Comparison of ENCODE assay signal across 18 cellular contexts in genomic region chr1:6917067-6917466, GRCh38.
A peak's percentile ranks its signal among the peaks of the same experiment; 100 is the strongest.
DNase-seq lines count a peak whose midpoint lies in the region; ATAC-seq, FAIRE-seq and TF ChIP-seq lines count a peak whose summit lies in the region.
"Had no signal": no experiment of that assay in that cellular context is flagged by ENCODE, and none has a peak within 500 bp of the region (broad histone marks: within the 10 kb centered on the region; RNA-seq: fewer than 3 reads in every experiment).

No MANE protein-coding gene starts in this region.

- H3K4me2 ChIP-seq in K562 (ENCODE audit: insufficient read depth, low read length): no peak overlapping the region

- peaks cover 4% of the 10 kb centered on the region for H3K4me1 Mint-ChIP-seq in MCF 10A (ENCODE audit: insufficient read depth, unreplicated experiment)
- no peaks in the 10 kb centered on the region for H3K4me1 Mint-ChIP-seq in stimulated activated naive B cell treated with anti-CD40 and anti-IgM and Interleukin-4, amounts not matched to agents 10 μg/mL and 1 μg/mL and 100 μg/mL, for 72 hours

- TF ChIP-seq RAD21 in K562 (CRISPR knock-in tag; conservative IDR thresholded peaks at IDR 0.05 in 1 of 2, IDR thresholded peaks at IDR 0.05 in 1 of 2): no peak

- 7% methylated on average over 4 of the region's 4 CpGs for WGBS in K562 (ENCODE audit: insufficient coverage, low coverage, missing lambda C conversion rate)

- no peaks in the 10 kb centered on the region for H3K9me1 ChIP-seq in K562 (ENCODE audit: control insufficient read depth, insufficient read depth, low read length)

- POLR2A ChIA-PET in MCF 10A (lab: Yijun Ruan, JAX) (no interaction called here), K562 (lab: Yijun Ruan, JAX) (interaction anchor here (0.6 to 1.4 kb wide), 3 partner anchors 11 to 32 kb away, joined by 3 to 4 read pairs (median 4); no protein-coding TSS in a partner anchor)

- H3K36me3 ChIP-seq in breast epithelium: no peaks in the 10 kb centered on the region
- no peaks in the 10 kb centered on the region for H3K36me3 ChIP-seq in K562 (ENCODE audit: control insufficient read depth, insufficient read depth, low read length)
- H3K36me3 ChIP-seq in mucosa of descending colon (ENCODE audit: low read depth): no peaks in the 10 kb centered on the region
- H3K36me3 ChIP-seq in HAP-1 (replicated peaks): no peaks in the 10 kb centered on the region

- no peak overlapping the region for H3K4me3 ChIP-seq in breast epithelium
- H3K4me3 ChIP-seq in K562: no peak overlapping the region
- H3K4me3 ChIP-seq in mucosa of descending colon: no peak overlapping the region
- H3K4me3 ChIP-seq in HAP-1: no peak overlapping the region

- no peak for FAIRE-seq in K562 (lab: Jason Lieb, UNC)
- FAIRE-seq: HepG2, RCC 7860 had no signal

- no peak overlapping the region for H3K27ac Mint-ChIP-seq in MCF 10A (ENCODE audit: low read depth, unreplicated experiment)
- no peak overlapping the region for H3K27ac Mint-ChIP-seq in stimulated activated naive B cell treated with anti-CD40 and anti-IgM and Interleukin-4, amounts not matched to agents 10 μg/mL and 1 μg/mL and 100 μg/mL, for 72 hours

- no peak for TF ChIP-seq CTCF in breast epithelium (IDR thresholded peaks at IDR 0.05)
- no peak for TF ChIP-seq CTCF in MCF 10A (IDR thresholded peaks at IDR 0.05; ENCODE audit: unreplicated experiment)
- no peak for TF ChIP-seq CTCF in K562 (IDR thresholded peaks at IDR 0.05 in 2 of 3, conservative IDR thresholded peaks at IDR 0.05 in 1 of 3; ENCODE audit: insufficient read depth in 2 of 3, low read depth in 1 of 3, low read length in 3 of 3)
- no peak for TF ChIP-seq CTCF in mucosa of descending colon (IDR thresholded peaks at IDR 0.05)

- H3K27me3 ChIP-seq in breast epithelium: no peaks in the 10 kb centered on the region
- peaks cover 8 to 50% of the 10 kb centered on the region in 2 experiments; a peak in 4 of 5 replicates for H3K27me3 ChIP-seq in K562 (ENCODE audit: control insufficient read depth in 2 of 2, insufficient read depth in 2 of 2, low read length in 2 of 2)
- no peaks in the 10 kb centered on the region for H3K27me3 ChIP-seq in HAP-1 (ENCODE audit: low read depth)

- peak overlapping the region; percentile 66 to 69 for H3K27ac ChIP-seq in breast epithelium
- H3K27ac ChIP-seq in K562 (ENCODE audit: extremely low read depth, low read depth, low read length): no peak overlapping the region

- TF ChIP-seq POLR2A in breast epithelium (IDR thresholded peaks at IDR 0.05): no peak
- no peak for TF ChIP-seq POLR2A in K562 (conservative IDR thresholded peaks at IDR 0.05)

- H3K4me3 Mint-ChIP-seq in MCF 10A (ENCODE audit: unreplicated experiment): no peak overlapping the region
- no peak overlapping the region for H3K4me3 Mint-ChIP-seq in stimulated activated naive B cell treated with anti-CD40 and anti-IgM and Interleukin-4, amounts not matched to agents 10 μg/mL and 1 μg/mL and 100 μg/mL, for 72 hours

- H3K27me3 Mint-ChIP-seq in MCF 10A (ENCODE audit: insufficient read depth, unreplicated experiment): peaks cover 11% of the 10 kb centered on the region
- peaks cover 32 to 34% of the 10 kb centered on the region in 2 donors for H3K27me3 Mint-ChIP-seq in stimulated activated naive B cell treated with anti-CD40 and anti-IgM and Interleukin-4, amounts not matched to agents 10 μg/mL and 1 μg/mL and 100 μg/mL, for 72 hours

- TF ChIP-seq EP300 in K562 (IDR thresholded peaks at IDR 0.05; ENCODE audit: low read length): no peak

- no peak overlapping the region for H3K9ac ChIP-seq in K562 (ENCODE audit: insufficient read depth in 1 of 2, low read depth in 2 of 2, low read length in 2 of 2)

- H2AFZ ChIP-seq in K562 (ENCODE audit: low read depth, low read length): no peak overlapping the region

- peaks cover 16% of the 10 kb centered on the region for H3K9me3 Mint-ChIP-seq in MCF 10A (ENCODE audit: unreplicated experiment)
- peaks cover 8 to 14% of the 10 kb centered on the region in 2 donors for H3K9me3 Mint-ChIP-seq in stimulated activated naive B cell treated with anti-CD40 and anti-IgM and Interleukin-4, amounts not matched to agents 10 μg/mL and 1 μg/mL and 100 μg/mL, for 72 hours

- CTCF ChIA-PET in MCF 10A (lab: Yijun Ruan, JAX): interaction anchor here (0.7 kb wide), 1 partner anchor 133 kb away, joined by 4 read pairs; no protein-coding TSS in a partner anchor
- CTCF ChIA-PET in K562 (lab: Yijun Ruan, JAX; ENCODE audit: low intra/inter-chr PET ratio): no interaction called here

- DNase-seq in breast epithelium (ENCODE audit: low spot score in 2 of 2) (no peak), MCF 10A (ENCODE audit: unreplicated experiment) (no peak), K562 (ENCODE audit: extremely low read depth in 1 of 4, low spot score in 3 of 4) (peak in 1 of 4 experiments; percentile 37), mucosa of descending colon (peak in 2 of 3 donors; percentile 39 to 48), HAP-1 (ENCODE audit: low spot score in 2 of 2) (no peak), hepatic stellate cell (ENCODE audit: low spot score) (no peak)
- no peak for DNase-seq in stimulated activated naive B cell treated with anti-CD40 and anti-IgM and Interleukin-4, amounts not matched to agents 10 μg/mL and 1 μg/mL and 100 μg/mL, for 72 hours
- DNase-seq: AML-193, DMS53, HCEC 1CT, MV-4-11, NCI-H1417 treated with DMSO at 0.1 percent for 48 hours, NCI-H2029 treated with DMSO at 0.1 percent for 48 hours, NCI-H510A, SIG-M5 had no signal

- intact Hi-C loops in breast epithelium (cut with DNase I; ENCODE audit: low total_unique reads): no loop called here
- intact Hi-C loops in MCF 10A (cut with micrococcal nuclease): no loop called here
- intact Hi-C loops in K562 (cut with micrococcal nuclease): no loop called here
- intact Hi-C loops in mucosa of descending colon (cut with DNase I, micrococcal nuclease): no loop called here

- no peaks in the 10 kb centered on the region for H3K36me3 Mint-ChIP-seq in MCF 10A (ENCODE audit: insufficient read depth, unreplicated experiment)
- peaks cover 0 to 11% of the 10 kb centered on the region in 2 donors for H3K36me3 Mint-ChIP-seq in stimulated activated naive B cell treated with anti-CD40 and anti-IgM and Interleukin-4, amounts not matched to agents 10 μg/mL and 1 μg/mL and 100 μg/mL, for 72 hours

- 0 out of 3 replicates have a peak, but pooled peaks have one; percentile 19 for ATAC-seq in K562
- peak; percentile 80 for ATAC-seq in mucosa of descending colon
- no peak for ATAC-seq in HG03139 (IDR thresholded peaks at IDR 0.05; ENCODE audit: unreplicated experiment)
- ATAC-seq in stimulated activated naive B cell treated with anti-CD40 and anti-IgM and Interleukin-4, amounts not matched to agents 10 μg/mL and 1 μg/mL and 100 μg/mL, for 72 hours (replicated peaks): no peak
- ATAC-seq: HepG2 had no signal

- H4K20me1 ChIP-seq in K562 (replicated peaks; ENCODE audit: control insufficient read depth, insufficient read depth, low read length): no peaks in the 10 kb centered on the region

- H3K9me3 ChIP-seq in breast epithelium: no peaks in the 10 kb centered on the region
- H3K9me3 ChIP-seq in K562 (replicated peaks; ENCODE audit: control insufficient read depth, insufficient read depth, low read depth, low read length): no peaks in the 10 kb centered on the region
- no peaks in the 10 kb centered on the region for H3K9me3 ChIP-seq in mucosa of descending colon
- H3K9me3 ChIP-seq in HAP-1: no peaks in the 10 kb centered on the region

- H3K79me2 ChIP-seq in K562 (ENCODE audit: control insufficient read depth, insufficient read depth, low read length): no peaks in the 10 kb centered on the region

- in situ Hi-C loops in K562 (cut with MboI): no loop called here
- in situ Hi-C loops in HAP-1 (cut with MboI; ENCODE audit: low sequenced_read_pairs): no loop called here

- H3K4me1 ChIP-seq in breast epithelium: peaks cover 4 to 9% of the 10 kb centered on the region in 2 donors
- H3K4me1 ChIP-seq in K562 (replicated peaks in 1 of 2; ENCODE audit: control insufficient read depth in 2 of 2, insufficient read depth in 2 of 2, low read length in 2 of 2): peaks cover 7 to 12% of the 10 kb centered on the region in 2 experiments
- no peaks in the 10 kb centered on the region for H3K4me1 ChIP-seq in mucosa of descending colon (ENCODE audit: low read depth)
- H3K4me1 ChIP-seq in HAP-1: no peaks in the 10 kb centered on the region

- no TSS peak for BruUV-seq in MCF 10A (replicated peaks; lab: Mats Ljungman, UMichigan)
- no TSS peak for BruUV-seq in K562 (replicated peaks; lab: Mats Ljungman, UMichigan)

TF ChIP-seq in K562, 482 proteins besides CTCF, POLR2A, EP300 and RAD21 (continues in another document):
- TF ChIP-seq ZNF695 (CRISPR knock-in tag; IDR thresholded peaks at IDR 0.05) (no peak), BRF2 (IDR thresholded peaks at IDR 0.05; ENCODE audit: borderline replicate concordance, insufficient read depth, insufficient read length) (no peak), CEBPG (CRISPR knock-in tag; IDR thresholded peaks at IDR 0.05) (no peak), CEBPG (tag; conservative IDR thresholded peaks at IDR 0.05 in 1 of 2, IDR thresholded peaks at IDR 0.05 in 1 of 2) (no peak), ZBTB12 (CRISPR knock-in tag; IDR thresholded peaks at IDR 0.05) (no peak), SMAD4 (CRISPR knock-in tag; conservative IDR thresholded peaks at IDR 0.05) (no peak)

Comparison
In these comparisons a context has a peak if more than half of its experiments do, and no peak if none do; other contexts are left out.
1. DNase-seq: peak in mucosa of descending colon (2 of 3); none in breast epithelium (0 of 2), MCF 10A (single experiment), stimulated activated naive B cell treated with anti-CD40 and anti-IgM and Interleukin-4, amounts not matched to agents 10 μg/mL and 1 μg/mL and 100 μg/mL, for 72 hours (single experiment), HAP-1 (0 of 2) and hepatic stellate cell (single experiment).
2. ATAC-seq: peak in K562 (single experiment) and mucosa of descending colon (single experiment); none in HG03139 (single experiment) and stimulated activated naive B cell treated with anti-CD40 and anti-IgM and Interleukin-4, amounts not matched to agents 10 μg/mL and 1 μg/mL and 100 μg/mL, for 72 hours (0 of 2).